ENCODE assay signal across 22 cellular contexts in the genomic region with DNA sequence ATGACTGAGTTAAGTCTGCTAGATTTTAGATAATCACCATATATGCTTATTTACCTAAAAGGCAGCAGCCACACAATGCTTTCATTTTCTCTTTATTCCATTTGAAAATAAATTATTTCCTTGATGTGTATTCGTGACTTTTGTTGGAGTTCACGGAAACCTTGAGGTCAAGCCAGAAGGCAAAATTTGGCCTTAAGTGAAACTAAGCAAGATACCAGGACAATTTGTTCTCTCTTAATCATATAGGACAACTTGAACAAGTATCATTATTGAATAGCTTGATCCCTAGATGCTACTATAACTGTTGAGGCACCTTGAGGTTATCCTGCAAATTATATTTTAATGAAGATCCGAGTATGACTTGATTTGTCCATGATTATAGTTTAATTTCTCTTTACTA.
DNase-seq lines count a peak whose midpoint lies in the region; ATAC-seq, FAIRE-seq and TF ChIP-seq lines count a peak whose summit lies in the region.
"Had no signal": no experiment of that assay in that cellular context is flagged by ENCODE, and none has a peak within 500 bp of the region (broad histone marks: within the 10 kb centered on the region; RNA-seq: fewer than 3 reads in every experiment).

No MANE protein-coding gene starts in this region.

- no peak overlapping the region for H3K9ac ChIP-seq in liver (ENCODE audit: low read depth in 1 of 2, low read length in 2 of 2)
- H3K9ac ChIP-seq in HepG2 (ENCODE audit: insufficient read depth, low read depth, low read length), result no peak overlapping the region
- H3K9ac ChIP-seq: BLaER1 had no signal

- no peaks in the 10 kb centered on the region for H3K27me3 ChIP-seq in liver (ENCODE audit: control insufficient read depth in 4 of 4, insufficient read depth in 4 of 4, low read length in 3 of 4)
- H3K27me3 ChIP-seq in HepG2 (ENCODE audit: control insufficient read depth in 1 of 2, insufficient read depth in 2 of 2, low read length in 2 of 2), result no peaks in the 10 kb centered on the region
- H3K27me3 ChIP-seq: BE2C, BLaER1 had no signal

- H4K20me1 ChIP-seq in HepG2 (ENCODE audit: insufficient read depth, low read length), result no peaks in the 10 kb centered on the region
- H4K20me1 ChIP-seq: BLaER1 had no signal

- H3K4me1 Mint-ChIP-seq in endothelial cell (ENCODE audit: unreplicated experiment), result peaks cover 30% of the 10 kb centered on the region
- H3K4me1 Mint-ChIP-seq: CD14-positive monocyte; CD4-positive, alpha-beta memory T cell; CD4-positive, CD25-positive, alpha-beta regulatory T cell; CD8-positive, alpha-beta memory T cell had no signal

- no TSS peak for BruUV-seq in HepG2 (replicated peaks; lab: Mats Ljungman, UMichigan)

- no peak for TF ChIP-seq RAD21 in liver (IDR thresholded peaks at IDR 0.05)
- no peak for TF ChIP-seq RAD21 in HepG2 (CRISPR knock-in tag; IDR thresholded peaks at IDR 0.05)

- no peak for TF ChIP-seq POLR2A in HepG2 (IDR thresholded peaks at IDR 0.05; ENCODE audit: insufficient read depth in 1 of 2, low read depth in 2 of 2, low read length in 2 of 2)

- H3K27ac Mint-ChIP-seq in endothelial cell (ENCODE audit: unreplicated experiment), result peak overlapping the region; percentile 93
- H3K27ac Mint-ChIP-seq: CD14-positive monocyte; CD4-positive, alpha-beta memory T cell; CD4-positive, CD25-positive, alpha-beta regulatory T cell; CD8-positive, alpha-beta memory T cell had no signal

- FAIRE-seq in HepG2 (lab: Jason Lieb, UNC), result no peak
- FAIRE-seq: A204.1, G401.6, GM12891 had no signal

- no peak for TF ChIP-seq CTCF in liver (IDR thresholded peaks at IDR 0.05; ENCODE audit: low read depth, low read length, missing input control)
- no peak for TF ChIP-seq CTCF in HepG2 (CRISPR knock-in tag; IDR thresholded peaks at IDR 0.05)
- TF ChIP-seq CTCF in endothelial cell (IDR thresholded peaks at IDR 0.05; ENCODE audit: unreplicated experiment), result no peak

- H3K79me2 ChIP-seq in HepG2 (ENCODE audit: insufficient read depth, low read length), result no peaks in the 10 kb centered on the region

- CTCF ChIA-PET in HepG2 (lab: Yijun Ruan, JAX; ENCODE audit: low intra/inter-chr PET ratio, low total read pairs), result no interaction called here

- no peak overlapping the region for H2AFZ ChIP-seq in HepG2 (ENCODE audit: low read length)

- peaks cover 3% of the 10 kb centered on the region for H3K27me3 Mint-ChIP-seq in endothelial cell (ENCODE audit: unreplicated experiment)
- H3K27me3 Mint-ChIP-seq: CD4-positive, CD25-positive, alpha-beta regulatory T cell; CD8-positive, alpha-beta memory T cell had no signal

- no peak for DNase-seq in HepG2 (ENCODE audit: low spot score)
- peak; percentile 26 for DNase-seq in OCI-M1 (lab: John Stamatoyannopoulos, UW)
- DNase-seq in endothelial cell (ENCODE audit: low spot score), result no peak
- DNase-seq in DMS 273 treated with DMSO at 0.1 percent for 48 hours (lab: John Stamatoyannopoulos, UW), result no peak
- DNase-seq in activated naive CD4-positive, alpha-beta T cell (lab: John Stamatoyannopoulos, UW), result no peak
- DNase-seq: 8988T; ACHN; BE2C; C1 segment of cervical spinal cord; CD4-positive, alpha-beta memory T cell; CD4-positive, CD25-positive, alpha-beta regulatory T cell; CD8-positive, alpha-beta memory T cell; COR-L47; DMS79 treated with DMSO at 0.1 percent for 48 hours; GF-D8 had no signal

- H3K36me3 Mint-ChIP-seq in endothelial cell (ENCODE audit: low read depth, unreplicated experiment), result peaks cover 3% of the 10 kb centered on the region
- H3K36me3 Mint-ChIP-seq: CD14-positive monocyte; CD4-positive, alpha-beta memory T cell; CD4-positive, CD25-positive, alpha-beta regulatory T cell; CD8-positive, alpha-beta memory T cell had no signal

- TF ChIP-seq EP300 in HepG2 (IDR thresholded peaks at IDR 0.05; ENCODE audit: low read depth in 2 of 2, low read length in 2 of 2), result no peak
- TF ChIP-seq EP300 in HepG2 (CRISPR knock-in tag; IDR thresholded peaks at IDR 0.05; ENCODE audit: borderline replicate concordance), result no peak

- no peak overlapping the region for H3K4me2 ChIP-seq in HepG2 (ENCODE audit: low read depth, low read length)
- H3K4me2 ChIP-seq: BLaER1 had no signal

- WGBS in liver, result 73% methylated on average over 3 of the region's 3 CpGs
- WGBS in HepG2 (ENCODE audit: low lambda C conversion rate), result 37% methylated on average over 3 of the region's 3 CpGs

- intact Hi-C loops in HepG2 (cut with micrococcal nuclease; ENCODE audit: unreplicated experiment), result no loop called here

- H3K4me1 ChIP-seq in liver (ENCODE audit: control insufficient read depth in 4 of 4, insufficient read depth in 4 of 4, low read length in 3 of 4) (no peaks in the 10 kb centered on the region), HepG2 (ENCODE audit: insufficient read depth, low read length) (no peaks in the 10 kb centered on the region)
- H3K4me1 ChIP-seq: BE2C had no signal

- H3K27ac ChIP-seq in liver (ENCODE audit: low read depth in 1 of 2, low read length in 2 of 2), result no peak overlapping the region
- no peak overlapping the region for H3K27ac ChIP-seq in HepG2 (ENCODE audit: extremely low read length, insufficient read depth, low read length)
- H3K27ac ChIP-seq: BLaER1 had no signal

- POLR2A ChIA-PET in HepG2 (lab: Yijun Ruan, JAX), result no interaction called here

- H3K4me3 ChIP-seq in liver (ENCODE audit: low read depth in 1 of 3, low read length in 3 of 3), result no peak overlapping the region
- H3K4me3 ChIP-seq in HepG2 (replicated peaks in 1 of 3; ENCODE audit: insufficient read depth in 1 of 3, low read depth in 2 of 3, low read length in 3 of 3), result no peak overlapping the region
- H3K4me3 ChIP-seq: BLaER1 had no signal

- in situ Hi-C loops in HepG2 (cut with HindIII; ENCODE audit: extremely low pct_ligation_motif_present, low pct_unique_long_range_greater_than_20kb), result no loop called here

- no peak for ATAC-seq in HepG2
- ATAC-seq in GM18907 (IDR thresholded peaks at IDR 0.05; ENCODE audit: unreplicated experiment), result no peak

- no peaks in the 10 kb centered on the region for H3K9me3 Mint-ChIP-seq in endothelial cell (ENCODE audit: unreplicated experiment)

- no peak overlapping the region for H3K4me3 Mint-ChIP-seq in endothelial cell (ENCODE audit: unreplicated experiment)
- H3K4me3 Mint-ChIP-seq: CD14-positive monocyte; CD4-positive, alpha-beta memory T cell; CD4-positive, CD25-positive, alpha-beta regulatory T cell; CD8-positive, alpha-beta memory T cell had no signal

- H3K36me3 ChIP-seq in liver (ENCODE audit: control insufficient read depth in 4 of 4, insufficient read depth in 3 of 4, low read depth in 1 of 4, low read length in 3 of 4), result no peaks in the 10 kb centered on the region
- no peaks in the 10 kb centered on the region for H3K36me3 ChIP-seq in HepG2 (replicated peaks in 1 of 2; ENCODE audit: control insufficient read depth in 1 of 2, insufficient read depth in 2 of 2, low read length in 2 of 2)
- H3K36me3 ChIP-seq: BE2C, BLaER1 had no signal

- H3K9me3 ChIP-seq in liver (ENCODE audit: control insufficient read depth in 4 of 4, low read length in 3 of 4) (no peaks in the 10 kb centered on the region), HepG2 (ENCODE audit: low read length) (no peaks in the 10 kb centered on the region)
- H3K9me3 ChIP-seq: BE2C, BLaER1 had no signal

TF ChIP-seq in liver, 16 proteins besides CTCF, POLR2A, EP300 and RAD21 (continues in another document):
- TF ChIP-seq, protein P1, sequence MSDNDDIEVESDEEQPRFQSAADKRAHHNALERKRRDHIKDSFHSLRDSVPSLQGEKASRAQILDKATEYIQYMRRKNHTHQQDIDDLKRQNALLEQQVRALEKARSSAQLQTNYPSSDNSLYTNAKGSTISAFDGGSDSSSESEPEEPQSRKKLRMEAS (IDR thresholded peaks at IDR 0.05), result no peak
- TF ChIP-seq FOXA1 (IDR thresholded peaks at IDR 0.05) (no peak), NR2F2 (IDR thresholded peaks at IDR 0.05) (peak; percentile 82), TAF1 (conservative IDR thresholded peaks at IDR 0.05) (no peak)

TF ChIP-seq in HepG2, 621 proteins besides CTCF, POLR2A, EP300 and RAD21:
- TF ChIP-seq JARID2 (CRISPR knock-in tag; IDR thresholded peaks at IDR 0.05; ENCODE audit: insufficient replicate concordance), result no peak
